Comparison of ENCODE assay signal across 19 cellular contexts in genomic region chr12:6638305-6638704, GRCh38. TPM values are rescaled to one million over a fixed set of nuclear protein-coding genes. Genes with fewer than 3 reads are reported as not detected.
A peak's percentile ranks its signal among the peaks of the same experiment; 100 is the strongest.
DNase-seq lines count a peak whose midpoint lies in the region; ATAC-seq and TF ChIP-seq lines count a peak whose summit lies in the region.
"Had no signal": no experiment of that assay in that cellular context is flagged by ENCODE, and none has a peak within 500 bp of the region (broad histone marks: within the 10 kb centered on the region; RNA-seq: fewer than 3 reads in every experiment).

No MANE protein-coding gene starts in this region.

- no peak for TF ChIP-seq CTCF in esophagus squamous epithelium (IDR thresholded peaks at IDR 0.05)
- TF ChIP-seq CTCF in vagina (IDR thresholded peaks at IDR 0.05), result no peak

- H3K9me3 Mint-ChIP-seq in T-helper 2 cell treated with Interferon-gamma antibody and Interleukin-4, amounts not matched to agents 5 μg/mL and 100 μg/mL, for 36 hours, result peaks cover 4% of the 10 kb centered on the region
- no peaks in the 10 kb centered on the region for H3K9me3 Mint-ChIP-seq in stimulated activated effector memory CD8-positive, alpha-beta T cell treated with anti-CD3 and anti-CD28 coated beads, Interleukin-12 subunit alpha, Interleukin-12 subunit beta, amount 100 ng/mL, for 72 hours
- peaks cover 3% of the 10 kb centered on the region for H3K9me3 Mint-ChIP-seq in activated CD4-positive, alpha-beta memory T cell treated with anti-CD3 and anti-CD28 coated beads for 36 hours
- H3K9me3 Mint-ChIP-seq: H9, natural killer cell had no signal

- CTCF ChIA-PET in activated CD4-positive, alpha-beta memory T cell treated with anti-CD3 and anti-CD28 coated beads for 36 hours (lab: Charles Lee), result interaction anchor here (0.9 kb wide), 1 partner anchor 46 kb away, joined by 3 read pairs; no protein-coding TSS in a partner anchor

- H3K4me3 Mint-ChIP-seq in T-helper 2 cell treated with Interferon-gamma antibody and Interleukin-4, amounts not matched to agents 5 μg/mL and 100 μg/mL, for 36 hours, result no peak overlapping the region
- H3K4me3 Mint-ChIP-seq in stimulated activated effector memory CD8-positive, alpha-beta T cell treated with anti-CD3 and anti-CD28 coated beads, Interleukin-12 subunit alpha, Interleukin-12 subunit beta, amount 100 ng/mL, for 72 hours, result no peak overlapping the region
- H3K4me3 Mint-ChIP-seq in activated CD4-positive, alpha-beta memory T cell treated with anti-CD3 and anti-CD28 coated beads for 36 hours, result no peak overlapping the region
- H3K4me3 Mint-ChIP-seq: activated T-cell treated with anti-CD3 and anti-CD28 coated beads, Interleukin-2, amount 50 U/mL, for 4 hours; H9; natural killer cell had no signal

- no peak for ATAC-seq in stimulated activated effector memory CD8-positive, alpha-beta T cell treated with anti-CD3 and anti-CD28 coated beads, Interleukin-12 subunit alpha, Interleukin-12 subunit beta, amount 100 ng/mL, for 72 hours
- no peak for ATAC-seq in GM19452 (IDR thresholded peaks at IDR 0.05; ENCODE audit: unreplicated experiment)
- ATAC-seq: activated T-cell treated with anti-CD3 and anti-CD28 coated beads, Interleukin-2, amount 50 U/mL, for 4 hours; natural killer cell had no signal

- peak overlapping the region; percentile 4 to 90 (median 30) for H3K27ac ChIP-seq in esophagus squamous epithelium
- H3K27ac ChIP-seq in vagina, result no peak overlapping the region
- H3K27ac ChIP-seq: epithelial cell of prostate, SK-N-MC had no signal

- 63 to 64% methylated on average over 7 to 8 of the region's 9 CpGs for WGBS in esophagus squamous epithelium, 2 donors

- intact Hi-C loops in esophagus squamous epithelium (cut with DNase I), result no loop called here
- intact Hi-C loops in vagina (cut with DNase I), result no loop called here
- intact Hi-C loops in activated CD4-positive, alpha-beta memory T cell treated with anti-CD3 and anti-CD28 coated beads for 36 hours (cut with micrococcal nuclease), result no loop called here

- H3K27me3 ChIP-seq in esophagus squamous epithelium (peaks cover 0 to 3% (median 0%) of the 10 kb centered on the region in 4 donors), vagina (no peaks in the 10 kb centered on the region)
- H3K27me3 ChIP-seq: heart right ventricle, right lobe of liver had no signal

- no peaks in the 10 kb centered on the region for H3K9me3 ChIP-seq in esophagus squamous epithelium
- no peaks in the 10 kb centered on the region for H3K9me3 ChIP-seq in vagina
- H3K9me3 ChIP-seq: right lobe of liver had no signal

- no peak for DNase-seq in T-helper 2 cell treated with Interferon-gamma antibody and Interleukin-4, amounts not matched to agents 5 μg/mL and 100 μg/mL, for 36 hours (ENCODE audit: low spot score)
- DNase-seq in T-helper 2 cell, result no peak
- peak; percentile 51 for DNase-seq in NOMO-1 treated with DMSO at 0.1 percent for 48 hours (lab: John Stamatoyannopoulos, UW; ENCODE audit: unreplicated experiment)
- no peak for DNase-seq in esophagus squamous epithelium (lab: John Stamatoyannopoulos, UW)
- no peak for DNase-seq in stimulated activated effector memory CD8-positive, alpha-beta T cell treated with anti-CD3 and anti-CD28 coated beads, Interleukin-12 subunit alpha, Interleukin-12 subunit beta, amount 100 ng/mL, for 72 hours (ENCODE audit: low spot score in 2 of 2)
- no peak for DNase-seq in vagina (ENCODE audit: extremely low spot score in 2 of 2)
- DNase-seq in activated CD4-positive, alpha-beta memory T cell treated with anti-CD3 and anti-CD28 coated beads for 36 hours, result no peak
- DNase-seq: 8988T; activated CD4-positive, alpha-beta T cell treated with anti-CD3 and anti-CD28 coated beads for 1 hour; activated T-cell treated with anti-CD3 and anti-CD28 coated beads, Interleukin-2, amount 50 U/mL, for 4 hours; COR-L47; H9; heart right ventricle; natural killer cell; right lobe of liver; stimulated activated naive CD4-positive, alpha-beta T cell treated with Interleukin-2 at 50 U/mL for 16 hours had no signal

- H3K27ac Mint-ChIP-seq in T-helper 2 cell treated with Interferon-gamma antibody and Interleukin-4, amounts not matched to agents 5 μg/mL and 100 μg/mL, for 36 hours, result peak overlapping the region; percentile 29
- H3K27ac Mint-ChIP-seq in stimulated activated effector memory CD8-positive, alpha-beta T cell treated with anti-CD3 and anti-CD28 coated beads, Interleukin-12 subunit alpha, Interleukin-12 subunit beta, amount 100 ng/mL, for 72 hours, result peak overlapping the region; percentile 74
- no peak overlapping the region for H3K27ac Mint-ChIP-seq in activated CD4-positive, alpha-beta memory T cell treated with anti-CD3 and anti-CD28 coated beads for 36 hours

- H3K36me3 ChIP-seq in esophagus squamous epithelium (no peaks in the 10 kb centered on the region), vagina (no peaks in the 10 kb centered on the region)
- H3K36me3 ChIP-seq: heart right ventricle, right lobe of liver had no signal

- POLR2A ChIA-PET in activated CD4-positive, alpha-beta memory T cell treated with anti-CD3 and anti-CD28 coated beads for 36 hours (lab: Charles Lee), result no interaction called here

- peaks cover 21% of the 10 kb centered on the region for H3K4me1 Mint-ChIP-seq in T-helper 2 cell treated with Interferon-gamma antibody and Interleukin-4, amounts not matched to agents 5 μg/mL and 100 μg/mL, for 36 hours (ENCODE audit: low read depth)
- peaks cover 31% of the 10 kb centered on the region for H3K4me1 Mint-ChIP-seq in stimulated activated effector memory CD8-positive, alpha-beta T cell treated with anti-CD3 and anti-CD28 coated beads, Interleukin-12 subunit alpha, Interleukin-12 subunit beta, amount 100 ng/mL, for 72 hours
- H3K4me1 Mint-ChIP-seq in activated CD4-positive, alpha-beta memory T cell treated with anti-CD3 and anti-CD28 coated beads for 36 hours (ENCODE audit: low read depth), result peaks cover 20% of the 10 kb centered on the region

- H3K27me3 Mint-ChIP-seq in T-helper 2 cell treated with Interferon-gamma antibody and Interleukin-4, amounts not matched to agents 5 μg/mL and 100 μg/mL, for 36 hours (ENCODE audit: low read depth), result peaks cover 10% of the 10 kb centered on the region
- no peaks in the 10 kb centered on the region for H3K27me3 Mint-ChIP-seq in activated CD4-positive, alpha-beta memory T cell treated with anti-CD3 and anti-CD28 coated beads for 36 hours

- H3K4me3 ChIP-seq in esophagus squamous epithelium (no peak overlapping the region), vagina (no peak overlapping the region)
- H3K4me3 ChIP-seq: heart right ventricle, right lobe of liver, SK-N-MC had no signal

- TF ChIP-seq POLR2A in esophagus squamous epithelium (IDR thresholded peaks at IDR 0.05) (no peak), vagina (IDR thresholded peaks at IDR 0.05) (no peak)

- H3K4me1 ChIP-seq in esophagus squamous epithelium (peaks cover 16 to 65% (median 28%) of the 10 kb centered on the region in 3 donors), vagina (peaks cover 10% of the 10 kb centered on the region)
- H3K4me1 ChIP-seq: right lobe of liver had no signal

- peaks cover 3% of the 10 kb centered on the region for H3K36me3 Mint-ChIP-seq in T-helper 2 cell treated with Interferon-gamma antibody and Interleukin-4, amounts not matched to agents 5 μg/mL and 100 μg/mL, for 36 hours (ENCODE audit: low read depth)
- H3K36me3 Mint-ChIP-seq in stimulated activated effector memory CD8-positive, alpha-beta T cell treated with anti-CD3 and anti-CD28 coated beads, Interleukin-12 subunit alpha, Interleukin-12 subunit beta, amount 100 ng/mL, for 72 hours, result peaks cover 6% of the 10 kb centered on the region
- peaks cover 5% of the 10 kb centered on the region for H3K36me3 Mint-ChIP-seq in activated CD4-positive, alpha-beta memory T cell treated with anti-CD3 and anti-CD28 coated beads for 36 hours
- H3K36me3 Mint-ChIP-seq: natural killer cell had no signal

RNA-seq across cellular contexts. Expression of gene LPAR5, which starts 2.5 kb away (rescaled TPM):
- total RNA-seq in esophagus squamous epithelium, result 10 to 100 TPM; 12.8 to 46.0 (median 17.4) TPM
- total RNA-seq in vagina, result 7.4 TPM
- 1 to 10 TPM; 4.7 to 4.8 TPM for total RNA-seq in activated CD4-positive, alpha-beta memory T cell treated with anti-CD3 and anti-CD28 coated beads for 36 hours

RNA-seq across cellular contexts. Expression of gene ACRBP, which starts 8.9 kb away (rescaled TPM):
- total RNA-seq in esophagus squamous epithelium, result 1 to 10 TPM in 2 of 4 donors, under 1 TPM in 1, not detected in 1; 0.35 to 4.0 (median 3.2) TPM
- 0.74 TPM for total RNA-seq in vagina
- total RNA-seq in activated CD4-positive, alpha-beta memory T cell treated with anti-CD3 and anti-CD28 coated beads for 36 hours, result 1 to 10 TPM in 1 of 2 experiments, under 1 TPM in 1; 0.63 to 1.2 TPM

RNA-seq across cellular contexts. Expression of gene ING4, which starts 24.6 kb away (rescaled TPM):
- total RNA-seq in esophagus squamous epithelium (10 to 100 TPM in 3 of 4 donors, 1 to 10 TPM in 1; 8.3 to 37.0 (median 26.9) TPM), vagina (45.7 TPM)
- total RNA-seq in activated CD4-positive, alpha-beta memory T cell treated with anti-CD3 and anti-CD28 coated beads for 36 hours, result 10 to 100 TPM; 13.8 to 15.2 TPM

RNA-seq across cellular contexts. Expression of gene CHD4, which starts 31.1 kb away (rescaled TPM):
- total RNA-seq in esophagus squamous epithelium (100 to 1,000 TPM; 116 to 165 (median 127) TPM), vagina (152 TPM)
- 100 to 1,000 TPM; 302 to 305 TPM for total RNA-seq in activated CD4-positive, alpha-beta memory T cell treated with anti-CD3 and anti-CD28 coated beads for 36 hours

RNA-seq across cellular contexts. Expression of gene ZNF384, which starts 50.9 kb away (rescaled TPM):
- 10 to 100 TPM; 19.6 to 36.2 (median 26.8) TPM for total RNA-seq in esophagus squamous epithelium
- total RNA-seq in vagina, result 31.9 TPM
- total RNA-seq in activated CD4-positive, alpha-beta memory T cell treated with anti-CD3 and anti-CD28 coated beads for 36 hours, result 10 to 100 TPM; 55.3 to 56.3 TPM
